ENCODE assay signal across 8 cellular contexts in the genomic region with DNA sequence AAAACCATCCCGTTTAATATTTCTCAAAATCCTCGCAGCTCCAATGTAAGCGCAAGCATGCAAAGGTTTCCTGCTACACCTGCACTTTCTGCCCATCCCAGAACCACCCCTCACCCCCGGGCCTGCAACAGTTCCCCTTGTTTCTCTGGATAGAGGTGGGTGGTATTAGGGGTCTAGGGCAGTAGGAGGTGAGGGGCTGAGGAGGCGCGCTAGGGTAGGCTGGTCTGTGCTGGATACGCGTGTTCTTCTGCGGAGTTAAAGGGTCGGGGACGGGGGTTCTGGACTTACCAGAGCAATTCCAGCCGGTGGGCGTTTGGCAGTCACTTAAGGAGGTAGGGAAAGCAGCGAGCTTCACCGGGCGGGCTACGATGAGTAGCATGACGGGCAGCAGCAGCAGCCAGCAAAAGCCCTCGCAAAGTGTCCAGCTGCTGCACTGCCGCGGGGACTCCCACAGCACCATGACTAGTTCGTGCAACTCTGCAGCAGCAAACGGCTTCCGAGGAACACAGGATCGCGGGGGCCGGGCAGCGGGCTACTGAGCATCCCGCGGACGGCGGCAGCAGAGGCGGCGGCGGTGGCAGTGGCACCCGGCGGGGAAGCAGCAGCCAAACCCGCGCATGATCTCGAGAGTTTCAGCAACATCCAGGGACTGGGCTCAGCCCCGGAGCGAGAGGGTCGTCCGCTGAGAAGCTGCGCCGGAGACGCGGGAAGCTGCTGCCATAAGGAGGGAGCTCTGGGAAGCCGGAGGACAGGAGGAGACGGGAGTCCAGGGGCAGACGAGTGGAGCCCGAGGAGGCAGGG. TPM values are rescaled to one million over a fixed set of nuclear protein-coding genes. Genes with fewer than 3 reads are reported as not detected.
DNase-seq lines count a peak whose midpoint lies in the region; ATAC-seq and TF ChIP-seq lines count a peak whose summit lies in the region.

No MANE protein-coding gene starts in this region.

- H3K36me3 ChIP-seq in fibroblast of lung (ENCODE audit: control insufficient read depth, insufficient read depth, low read length) = no peaks in the 10 kb centered on the region
- no peaks in the 10 kb centered on the region for H3K36me3 ChIP-seq in neuron (ENCODE audit: insufficient read depth, low read length)

- H3K27me3 ChIP-seq in fibroblast of lung (ENCODE audit: control insufficient read depth, insufficient read depth, low read length) (peaks cover 27% of the 10 kb centered on the region), neuron (ENCODE audit: insufficient read depth, low read length) (peaks cover 7% of the 10 kb centered on the region)

- no peak overlapping the region for H3K27ac ChIP-seq in fibroblast of lung (ENCODE audit: insufficient read depth, low read length)

- H3K4me3 ChIP-seq in fibroblast of lung (replicated peaks in 1 of 4; ENCODE audit: control extremely low read depth in 1 of 4, insufficient read depth in 1 of 4, low read depth in 3 of 4, low read length in 4 of 4) = peak overlapping the region; percentile 38 to 68 (median 56)
- H3K4me3 ChIP-seq in neuron (ENCODE audit: low read length) = peak overlapping the region; percentile 69

- H2AFZ ChIP-seq in fibroblast of lung (ENCODE audit: low read length) (peak overlapping the region; percentile 71), neuron (ENCODE audit: low read depth, low read length) (peak overlapping the region; percentile 92)

- peak overlapping the region; percentile 80 for H3K4me2 ChIP-seq in fibroblast of lung (ENCODE audit: extremely low read depth, insufficient read depth, low read length)

- H3K4me1 ChIP-seq in fibroblast of lung (ENCODE audit: control insufficient read depth, extremely low read depth, insufficient read depth, low read length) = peaks cover 4% of the 10 kb centered on the region
- peaks cover 27% of the 10 kb centered on the region for H3K4me1 ChIP-seq in neuron (ENCODE audit: insufficient read depth, low read length)

- ATAC-seq in HG03521 (IDR thresholded peaks at IDR 0.05; ENCODE audit: unreplicated experiment) (peak; percentile 23), GM18519 (IDR thresholded peaks at IDR 0.05; ENCODE audit: low FRiP score, unreplicated experiment) (no peak)

- DNase-seq in activated gamma-delta T cell treated with Interleukin-2 at 50 U/mL for 16 hours (peak; percentile 4), activated gamma-delta T cell (lab: John Stamatoyannopoulos, UW) (no peak), fibroblast of lung (ENCODE audit: low read depth in 2 of 2) (peak; percentile 26 to 50), NCI-H2081 (lab: John Stamatoyannopoulos, UW) (no peak)
- DNase-seq in activated CD4-positive, alpha-beta T cell treated with anti-CD3 and anti-CD28 coated beads, Interleukin-2, amount 50 U/mL, for 48 hours = peak; percentile 27 to 29

- H4K20me1 ChIP-seq in fibroblast of lung (ENCODE audit: control insufficient read depth, extremely low read depth, insufficient read depth, low read length) = no peaks in the 10 kb centered on the region

- TF ChIP-seq CTCF in fibroblast of lung (conservative IDR thresholded peaks at IDR 0.05 in 1 of 2, IDR thresholded peaks at IDR 0.05 in 1 of 2; ENCODE audit: low read depth in 1 of 2, low read length in 2 of 2) = no peak

- H3K79me2 ChIP-seq in fibroblast of lung (ENCODE audit: control insufficient read depth, insufficient read depth, low read length) = no peaks in the 10 kb centered on the region

- H3K9ac ChIP-seq in fibroblast of lung (ENCODE audit: insufficient read depth, low read length) = no peak overlapping the region

- H3K9me3 ChIP-seq in fibroblast of lung (ENCODE audit: control insufficient read depth, insufficient read depth, low read depth, low read length) (no peaks in the 10 kb centered on the region), neuron (ENCODE audit: low read length) (no peaks in the 10 kb centered on the region)

RNA-seq across cellular contexts. Expression of a gene that starts 0.5 kb away (rescaled TPM):
- total RNA-seq in fibroblast of lung = 0.26 and 0.33 TPM in 2 replicates
- 0.50 and 0.87 TPM in 2 replicates for polyA plus RNA-seq in fibroblast of lung
- 0.45 and 0.47 TPM in 2 replicates for polyA plus RNA-seq in fibroblast of lung (2012)
- 1.3 TPM in 1 of 2 replicates, not detected in the other for polyA minus RNA-seq in fibroblast of lung (ENCODE audit: low replicate concordance)

Comparison
In these comparisons a context has a peak if more than half of its experiments do, and no peak if none do; other contexts are left out.
1. DNase-seq: peak in activated gamma-delta T cell treated with Interleukin-2 at 50 U/mL for 16 hours (single experiment), activated CD4-positive, alpha-beta T cell treated with anti-CD3 and anti-CD28 coated beads, Interleukin-2, amount 50 U/mL, for 48 hours (2 of 2) and fibroblast of lung (2 of 2); none in activated gamma-delta T cell (single experiment) and NCI-H2081 (0 of 2).